21 cellular contexts compared by ENCODE assay signal in genomic region chr9:114757395-114757794, GRCh38.
"Had no signal": no experiment of that assay in that cellular context is flagged by ENCODE, and none has a peak within 500 bp of the region (broad histone marks: within the 10 kb centered on the region; RNA-seq: fewer than 3 reads in every experiment).

No MANE protein-coding gene starts in this region.

- DNase-seq: activated B cell treated with CpG ODN at 0.5 μM for 24 hours; activated CD4-positive, alpha-beta T cell treated with anti-CD3 and anti-CD28 coated beads for 1 hour; activated CD4-positive, alpha-beta T cell treated with anti-CD3 and anti-CD28 coated beads, Interleukin-2, amount 10 ng/mL, durations not matched to agents 24 days and 14 days; activated CD4-positive, alpha-beta T cell treated with anti-CD3 and anti-CD28 coated beads, Interleukin-2, amount 50 U/mL, for 48 hours; activated CD8-positive, alpha-beta memory T cell treated with anti-CD3 and anti-CD28 coated beads, Interleukin-2, amount 10 ng/mL, durations not matched to agents 7 days and 5 days; activated effector memory CD4-positive, alpha-beta T cell treated with Interleukin-2 at 50 U/mL for 16 hours; activated naive CD4-positive, alpha-beta T cell; activated T-cell treated with anti-CD3 and anti-CD28 coated beads, Interleukin-2, amount 50 U/mL, for 24 hours; aorta; KBM-7; NCI-H1092; NCI-H1930; NCI-H2107; NCI-H2171 treated with DMSO at 0.1 percent for 48 hours; NCI-H226; NCI-H510A; SIG-M5; T-cell; T-helper 2 cell; T1000 had no signal

- ATAC-seq: activated CD8-positive, alpha-beta memory T cell treated with anti-CD3 and anti-CD28 coated beads, Interleukin-2, amount 10 ng/mL, durations not matched to agents 7 days and 5 days; T-cell had no signal

- H3K4me3 ChIP-seq: SK-N-MC had no signal

- H3K27ac ChIP-seq: SK-N-MC had no signal
